24 cellular contexts compared by ENCODE assay signal in the genomic region with DNA sequence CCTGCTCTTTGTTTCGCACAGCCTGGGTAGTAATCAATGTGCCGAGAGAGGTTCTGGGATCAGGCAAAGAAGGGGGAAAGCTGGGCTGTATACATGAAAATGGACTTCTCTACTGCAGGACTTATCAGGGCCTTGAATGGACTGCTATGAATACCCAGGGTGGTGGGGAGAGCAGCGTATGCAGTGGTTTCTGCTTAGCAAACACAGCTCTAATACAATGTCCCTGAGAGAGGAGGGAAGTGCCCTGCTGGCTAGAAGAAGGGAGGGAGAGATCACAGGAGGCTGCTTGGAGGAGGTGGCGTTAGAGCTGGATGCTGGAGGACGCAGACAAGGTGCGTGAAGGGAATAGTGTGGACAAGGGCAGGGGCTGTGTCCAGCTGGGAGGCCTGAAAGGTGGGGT.
DNase-seq lines count a peak whose midpoint lies in the region; ATAC-seq, FAIRE-seq and TF ChIP-seq lines count a peak whose summit lies in the region.
"Had no signal": no experiment of that assay in that cellular context is flagged by ENCODE, and none has a peak within 500 bp of the region (broad histone marks: within the 10 kb centered on the region; RNA-seq: fewer than 3 reads in every experiment).

No MANE protein-coding gene starts in this region.

- CTCF ChIA-PET in HEK293 (lab: Yijun Ruan, JAX): interaction anchor here (0.6 kb wide), 3 partner anchors 86 to 372 kb away, joined by 3 to 4 read pairs (median 4); no protein-coding TSS in a partner anchor
- CTCF ChIA-PET in H1 (lab: Charles Lee; ENCODE audit: partially characterized antibody): interaction anchor here (0.9 to 2.1 kb wide), 8 partner anchors 8 to 194 kb away, joined by 3 to 10 read pairs (median 4); no protein-coding TSS in a partner anchor

- H3K9me3 ChIP-seq in HEK293 (ENCODE audit: control insufficient read depth, insufficient read depth, low read depth, low read length) (no peaks in the 10 kb centered on the region), H1 (ENCODE audit: insufficient read depth in 2 of 2, low read depth in 1 of 2, low read length in 1 of 2) (no peaks in the 10 kb centered on the region), neuronal stem cell (replicated peaks in 1 of 2; ENCODE audit: control insufficient read depth in 2 of 2, insufficient read depth in 1 of 2, low read depth in 1 of 2, low read length in 2 of 2) (peaks cover 0 to 5% of the 10 kb centered on the region in 2 donors)
- H3K9me3 ChIP-seq: Caco-2 had no signal

- FAIRE-seq in GM12891 (lab: Jason Lieb, UNC) (peak; percentile 13), H1 (lab: Jason Lieb, UNC) (no peak)
- FAIRE-seq: A204.1, D721Med, GM19239, H54, HTR-8/SVneo had no signal

- H4K5ac ChIP-seq in H1 (ENCODE audit: insufficient read length, low read depth, low read length): no peak overlapping the region

- H3K36me3 ChIP-seq in HEK293 (ENCODE audit: control insufficient read depth in 2 of 2, insufficient read depth in 1 of 2, low read length in 2 of 2): peaks cover 0 to 24% of the 10 kb centered on the region in 2 experiments; a peak in 1 of 3 replicates
- H3K36me3 ChIP-seq in H1 (ENCODE audit: control insufficient read depth in 2 of 4, insufficient read depth in 4 of 4, low read length in 3 of 4): peaks cover 17 to 36% (median 31%) of the 10 kb centered on the region in 4 experiments
- peaks cover 61 to 79% of the 10 kb centered on the region in 2 donors for H3K36me3 ChIP-seq in neuronal stem cell (replicated peaks in 1 of 2; ENCODE audit: control insufficient read depth in 2 of 2, insufficient read depth in 2 of 2, low read length in 2 of 2)

- TF ChIP-seq POLR2A in GM12891 (IDR thresholded peaks at IDR 0.05; ENCODE audit: low read depth, low read length) (no peak), H1 (IDR thresholded peaks at IDR 0.05; ENCODE audit: control extremely low read depth in 1 of 2, low read depth in 2 of 2, low read length in 2 of 2) (no peak)

- no peak overlapping the region for H3K4me2 ChIP-seq in H1 (ENCODE audit: insufficient read depth in 1 of 2, low read depth in 2 of 2, low read length in 2 of 2)
- no peak overlapping the region for H3K4me2 ChIP-seq in neuronal stem cell (ENCODE audit: insufficient read depth, low read length, poor library complexity, severe bottlenecking)

- WGBS in H1 (ENCODE audit: extremely low coverage in 1 of 2, insufficient coverage in 1 of 2, insufficient read length in 1 of 2, insufficient replicate concordance in 2 of 2, low coverage in 1 of 2, low lambda C conversion rate in 2 of 2, missing lambda C conversion rate in 1 of 2), 2 experiments: 93% methylated on average over 6 of the region's 6 CpGs; no CpG with 5 or more reads in 1 of the 2 experiments
- WGBS in neuronal stem cell (ENCODE audit: extremely low coverage in 2 of 2, insufficient read length in 2 of 2, insufficient replicate concordance in 1 of 2), 2 donors: no CpG with 5 or more reads among the region's 6 CpGs

- H3K56ac ChIP-seq in H1 (replicated peaks; ENCODE audit: insufficient read length, low read depth, low read length): no peak overlapping the region

- H3K23ac ChIP-seq in H1 (ENCODE audit: insufficient read length) (no peak overlapping the region), neuronal stem cell (ENCODE audit: low read depth, low read length, poor library complexity) (no peak overlapping the region)

- H3K9ac ChIP-seq in H1 (replicated peaks in 1 of 4; ENCODE audit: extremely low read depth in 1 of 4, low read depth in 3 of 4, low read length in 3 of 4): no peak overlapping the region
- H3K9ac ChIP-seq in neuronal stem cell (ENCODE audit: low read depth, low read length, poor library complexity): no peak overlapping the region

- no peak overlapping the region for H3K27ac ChIP-seq in HEK293 (ENCODE audit: extremely low read depth, low read depth, low read length)
- no peak overlapping the region; the same call in 1 of the 2 replicates for H3K27ac ChIP-seq in H1 (ENCODE audit: low read depth, low read length)
- no peak overlapping the region for H3K27ac ChIP-seq in neuronal stem cell (replicated peaks; ENCODE audit: low read length)
- H3K27ac ChIP-seq: C4-2B had no signal

- no peak overlapping the region for H3K4me3 ChIP-seq in HEK293 (ENCODE audit: low read depth, low read length)
- no peak overlapping the region for H3K4me3 ChIP-seq in H1 (ENCODE audit: extremely low read depth in 1 of 4, insufficient read depth in 2 of 4, low read depth in 3 of 4, low read length in 4 of 4)
- no peak overlapping the region for H3K4me3 ChIP-seq in neuronal stem cell (ENCODE audit: low read length in 2 of 2)

- intact Hi-C loops in cardiac septum (cut with DNase I): no loop called here
- intact Hi-C loops in posterior cingulate gyrus (cut with DNase I): no loop called here

- no peak for TF ChIP-seq CTCF in HEK293 (tag by site-specific recombination; IDR thresholded peaks at IDR 0.05)
- TF ChIP-seq CTCF in H1 (IDR thresholded peaks at IDR 0.05; ENCODE audit: control extremely low read depth in 1 of 3, insufficient read depth in 1 of 3, low read depth in 1 of 3, low read length in 3 of 3): no peak

- H2AK5ac ChIP-seq in H1 (ENCODE audit: low read depth, low read length) (no peak overlapping the region), neuronal stem cell (ENCODE audit: low read depth, low read length) (no peak overlapping the region)

- H2BK15ac ChIP-seq in H1 (ENCODE audit: low read length): no peak overlapping the region
- no peak overlapping the region for H2BK15ac ChIP-seq in neuronal stem cell (ENCODE audit: low read length)

- no peaks in the 10 kb centered on the region for H3K4me1 ChIP-seq in HEK293 (ENCODE audit: control insufficient read depth, insufficient read depth, low read length)
- 0 out of 7 replicates have a peak, but pooled peaks cover 0 to 3% (median 0%) of the 10 kb centered on the region in 4 experiments for H3K4me1 ChIP-seq in H1 (replicated peaks in 1 of 4; ENCODE audit: control insufficient read depth in 3 of 4, insufficient read depth in 4 of 4, low read length in 3 of 4)
- H3K4me1 ChIP-seq in neuronal stem cell (ENCODE audit: control insufficient read depth in 2 of 2, insufficient read depth in 1 of 2, low read depth in 1 of 2, low read length in 2 of 2): no peaks in the 10 kb centered on the region
- H3K4me1 ChIP-seq: Caco-2 had no signal

- no peak overlapping the region for H3K18ac ChIP-seq in H1 (ENCODE audit: extremely low read depth, low read length)
- H3K18ac ChIP-seq in neuronal stem cell (ENCODE audit: low read length): peak overlapping the region; percentile 2

- H4K8ac ChIP-seq in H1 (ENCODE audit: extremely low read depth, insufficient read depth, low read length) (peak overlapping the region; percentile 84; the same call in 1 of the 2 replicates), neuronal stem cell (ENCODE audit: low read depth, low read length) (no peak overlapping the region)

- DNase-seq in GM12891 (ENCODE audit: insufficient read length, low spot score): no peak
- no peak for DNase-seq in H1 (ENCODE audit: low read depth in 1 of 2, low spot score in 2 of 2)
- no peak for DNase-seq in neuronal stem cell (ENCODE audit: low spot score)
- no peak for DNase-seq in NCI-H2029 (lab: John Stamatoyannopoulos, UW)
- no peak for DNase-seq in cardiac septum (ENCODE audit: low spot score)
- DNase-seq in posterior cingulate gyrus: no peak
- DNase-seq: AML-193; Caco-2; CD4-positive, alpha-beta T cell; DMS153; DMS79; GDM1; HCEC 1CT; HFFc6; IMR-90; KBM-7 had no signal

- peaks cover 5 to 13% of the 10 kb centered on the region in 2 experiments for H4K20me1 ChIP-seq in H1 (replicated peaks in 1 of 2; ENCODE audit: control insufficient read depth in 1 of 2, insufficient read depth in 2 of 2, low read length in 2 of 2)

- H3K27me3 ChIP-seq in H1 (replicated peaks in 1 of 4; ENCODE audit: control insufficient read depth in 3 of 4, extremely low read depth in 1 of 4, insufficient read depth in 3 of 4, low read length in 3 of 4) (no peaks in the 10 kb centered on the region), neuronal stem cell (ENCODE audit: control insufficient read depth in 3 of 3, insufficient read depth in 3 of 3, low read depth in 1 of 3, low read length in 3 of 3) (no peaks in the 10 kb centered on the region)

- no peaks in the 10 kb centered on the region for H3K79me2 ChIP-seq in H1 (ENCODE audit: control insufficient read depth in 1 of 2, insufficient read depth in 2 of 2, low read length in 2 of 2)

- H3K14ac ChIP-seq in H1 (ENCODE audit: insufficient read length) (no peak overlapping the region), neuronal stem cell (ENCODE audit: low read length) (no peak overlapping the region)

- H2BK5ac ChIP-seq in H1 (ENCODE audit: low read depth, low read length): no peak overlapping the region
- H2BK5ac ChIP-seq in neuronal stem cell (ENCODE audit: low read length): no peak overlapping the region

- TF ChIP-seq RAD21 in H1 (IDR thresholded peaks at IDR 0.05 in 1 of 2, conservative IDR thresholded peaks at IDR 0.05 in 1 of 2; ENCODE audit: low read depth in 2 of 2, low read length in 2 of 2): no peak

- H2BK12ac ChIP-seq in H1 (ENCODE audit: low read depth, low read length) (no peak overlapping the region), neuronal stem cell (ENCODE audit: low read length) (no peak overlapping the region)

- H3K79me1 ChIP-seq in H1 (ENCODE audit: low read depth, low read length) (no peaks in the 10 kb centered on the region), neuronal stem cell (ENCODE audit: low read depth, low read length) (peaks cover 8% of the 10 kb centered on the region)

- no peak for ATAC-seq in HG03135 (IDR thresholded peaks at IDR 0.05; ENCODE audit: unreplicated experiment)

- H4K91ac ChIP-seq in H1 (replicated peaks; ENCODE audit: insufficient read length, low read length) (no peak overlapping the region), neuronal stem cell (ENCODE audit: low read depth, low read length, poor library complexity) (no peak overlapping the region)

- H3K23me2 ChIP-seq in H1 (ENCODE audit: low read depth, low read length): no peaks in the 10 kb centered on the region

- H2AFZ ChIP-seq in H1 (ENCODE audit: low read length): no peak overlapping the region
- H2AFZ ChIP-seq in neuronal stem cell (ENCODE audit: low read length): no peak overlapping the region

- H2BK120ac ChIP-seq in H1 (replicated peaks; ENCODE audit: low read depth, low read length): no peak overlapping the region
- no peak overlapping the region for H2BK120ac ChIP-seq in neuronal stem cell (ENCODE audit: low read depth, low read length)

- POLR2A ChIA-PET in HEK293 (lab: Yijun Ruan, JAX): no interaction called here
- POLR2A ChIA-PET in H1 (lab: Charles Lee; ENCODE audit: partially characterized antibody): no interaction called here

- TF ChIP-seq EP300 in H1 (IDR thresholded peaks at IDR 0.05; ENCODE audit: borderline replicate concordance in 1 of 2, low read depth in 2 of 2, low read length in 2 of 2): no peak

- H2BK20ac ChIP-seq in H1 (ENCODE audit: low read length): no peak overlapping the region

- H3K4ac ChIP-seq in H1 (replicated peaks; ENCODE audit: insufficient read length, low read depth, low read length) (no peak overlapping the region), neuronal stem cell (ENCODE audit: low read length) (no peak overlapping the region)

TF ChIP-seq in GM12891, 5 proteins besides CTCF, POLR2A, EP300 and RAD21 (continues in another document):
- no peak for TF ChIP-seq TAF1 (IDR thresholded peaks at IDR 0.05; ENCODE audit: low read depth, low read length)

TF ChIP-seq in HEK293, 187 proteins besides CTCF, POLR2A, EP300 and RAD21 (continues in another document):
- TF ChIP-seq ZNF140 (tag by site-specific recombination; IDR thresholded peaks at IDR 0.05): no peak
